1 cellular context compared by ENCODE assay signal in the genomic region with DNA sequence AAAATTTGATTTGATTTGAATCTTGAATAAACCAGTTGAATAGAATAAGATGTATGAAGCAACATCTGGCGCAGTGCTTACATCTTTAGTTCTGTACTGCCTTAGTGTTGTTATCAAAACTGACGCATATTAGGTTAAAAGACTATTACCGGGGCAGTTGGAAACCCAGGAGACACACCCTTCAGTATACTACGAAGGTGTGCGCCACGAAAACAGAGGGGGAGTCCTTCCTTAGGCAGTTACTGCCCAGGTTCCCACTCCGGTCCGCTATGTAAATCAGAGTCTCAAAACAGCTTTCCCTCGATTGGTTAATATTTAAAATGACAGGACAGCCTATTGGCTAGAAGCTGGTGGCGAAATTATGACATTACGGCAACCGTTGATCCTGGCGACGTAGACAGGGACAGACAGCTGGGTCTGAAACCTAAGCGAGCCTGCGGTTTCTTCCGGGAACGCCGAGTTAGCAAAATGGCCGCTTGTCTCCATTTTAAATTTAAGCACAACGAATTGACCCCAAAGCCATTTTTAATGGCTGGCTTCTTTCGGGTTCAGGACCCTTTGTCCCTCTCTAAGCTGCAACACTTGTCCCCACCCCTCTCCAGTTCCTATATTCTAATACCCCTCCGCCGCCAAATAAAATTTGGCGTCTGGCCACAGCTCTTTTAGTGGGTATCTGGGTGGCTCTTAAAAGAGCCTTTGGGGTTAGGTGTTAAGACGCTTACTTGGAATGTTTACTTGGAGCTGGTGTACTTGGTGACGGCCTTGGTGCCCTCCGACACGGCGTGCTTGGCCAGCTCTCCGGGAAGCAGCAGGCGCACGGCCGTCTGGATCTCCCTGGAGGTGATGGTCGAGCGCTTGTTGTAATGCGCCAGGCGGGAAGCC.
TF ChIP-seq lines count a peak whose summit lies in the region.

No MANE protein-coding gene starts in this region.

TF ChIP-seq in HepG2, 621 proteins besides CTCF, POLR2A, EP300 and RAD21 (continued from another document and continues in another):
- TF ChIP-seq, protein P1, sequence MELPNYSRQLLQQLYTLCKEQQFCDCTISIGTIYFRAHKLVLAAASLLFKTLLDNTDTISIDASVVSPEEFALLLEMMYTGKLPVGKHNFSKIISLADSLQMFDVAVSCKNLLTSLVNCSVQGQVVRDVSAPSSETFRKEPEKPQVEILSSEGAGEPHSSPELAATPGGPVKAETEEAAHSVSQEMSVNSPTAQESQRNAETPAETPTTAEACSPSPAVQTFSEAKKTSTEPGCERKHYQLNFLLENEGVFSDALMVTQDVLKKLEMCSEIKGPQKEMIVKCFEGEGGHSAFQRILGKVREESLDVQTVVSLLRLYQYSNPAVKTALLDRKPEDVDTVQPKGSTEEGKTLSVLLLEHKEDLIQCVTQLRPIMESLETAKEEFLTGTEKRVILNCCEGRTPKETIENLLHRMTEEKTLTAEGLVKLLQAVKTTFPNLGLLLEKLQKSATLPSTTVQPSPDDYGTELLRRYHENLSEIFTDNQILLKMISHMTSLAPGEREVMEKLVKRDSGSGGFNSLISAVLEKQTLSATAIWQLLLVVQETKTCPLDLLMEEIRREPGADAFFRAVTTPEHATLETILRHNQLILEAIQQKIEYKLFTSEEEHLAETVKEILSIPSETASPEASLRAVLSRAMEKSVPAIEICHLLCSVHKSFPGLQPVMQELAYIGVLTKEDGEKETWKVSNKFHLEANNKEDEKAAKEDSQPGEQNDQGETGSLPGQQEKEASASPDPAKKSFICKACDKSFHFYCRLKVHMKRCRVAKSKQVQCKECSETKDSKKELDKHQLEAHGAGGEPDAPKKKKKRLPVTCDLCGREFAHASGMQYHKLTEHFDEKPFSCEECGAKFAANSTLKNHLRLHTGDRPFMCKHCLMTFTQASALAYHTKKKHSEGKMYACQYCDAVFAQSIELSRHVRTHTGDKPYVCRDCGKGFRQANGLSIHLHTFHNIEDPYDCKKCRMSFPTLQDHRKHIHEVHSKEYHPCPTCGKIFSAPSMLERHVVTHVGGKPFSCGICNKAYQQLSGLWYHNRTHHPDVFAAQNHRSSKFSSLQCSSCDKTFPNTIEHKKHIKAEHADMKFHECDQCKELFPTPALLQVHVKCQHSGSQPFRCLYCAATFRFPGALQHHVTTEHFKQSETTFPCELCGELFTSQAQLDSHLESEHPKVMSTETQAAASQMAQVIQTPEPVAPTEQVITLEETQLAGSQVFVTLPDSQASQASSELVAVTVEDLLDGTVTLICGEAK (IDR thresholded peaks at IDR 0.05): no peak
- TF ChIP-seq, protein P1 (CRISPR knock-in tag; IDR thresholded peaks at IDR 0.05): peak; percentile 72; the same call in 1 of the 2 replicates
- TF ChIP-seq, protein P2, sequence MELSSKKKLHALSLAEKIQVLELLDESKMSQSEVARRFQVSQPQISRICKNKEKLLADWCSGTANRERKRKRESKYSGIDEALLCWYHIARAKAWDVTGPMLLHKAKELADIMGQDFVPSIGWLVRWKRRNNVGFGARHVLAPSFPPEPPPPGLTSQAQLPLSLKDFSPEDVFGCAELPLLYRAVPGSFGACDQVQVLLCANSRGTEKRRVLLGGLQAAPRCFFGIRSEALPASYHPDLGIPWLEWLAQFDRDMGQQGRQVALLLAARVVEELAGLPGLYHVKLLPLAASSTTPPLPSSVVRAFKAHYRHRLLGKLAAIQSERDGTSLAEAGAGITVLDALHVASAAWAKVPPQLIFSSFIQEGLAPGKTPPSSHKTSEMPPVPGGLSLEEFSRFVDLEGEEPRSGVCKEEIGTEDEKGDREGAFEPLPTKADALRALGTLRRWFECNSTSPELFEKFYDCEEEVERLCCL (CRISPR knock-in tag; IDR thresholded peaks at IDR 0.05; ENCODE audit: borderline replicate concordance): 0 out of 2 replicates have a peak, but pooled peaks have one; percentile 81
- TF ChIP-seq ZNF160 (CRISPR knock-in tag; IDR thresholded peaks at IDR 0.05): no peak; the same call in 1 of the 2 replicates
- peak; percentile 77 for TF ChIP-seq ZNF331 (CRISPR knock-in tag; IDR thresholded peaks at IDR 0.05)
- TF ChIP-seq, protein P3, sequence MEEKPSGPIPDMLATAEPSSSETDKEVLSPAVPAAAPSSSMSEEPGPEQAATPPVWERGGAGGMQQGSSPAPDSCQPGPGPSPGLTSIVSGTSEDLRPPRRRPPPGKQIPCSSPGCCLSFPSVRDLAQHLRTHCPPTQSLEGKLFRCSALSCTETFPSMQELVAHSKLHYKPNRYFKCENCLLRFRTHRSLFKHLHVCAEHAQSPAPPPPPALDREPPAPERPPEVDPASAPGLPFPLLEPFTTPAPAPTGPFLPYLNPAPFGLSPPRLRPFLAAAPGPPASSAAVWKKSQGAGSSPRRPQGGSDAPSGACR (CRISPR knock-in tag; IDR thresholded peaks at IDR 0.05): peak; percentile 91; the same call in 1 of the 2 replicates
- no peak for TF ChIP-seq ZMYM3 (CRISPR knock-in tag; IDR thresholded peaks at IDR 0.05)
- TF ChIP-seq ISL2 (CRISPR knock-in tag; IDR thresholded peaks at IDR 0.05): peak; percentile 73
- TF ChIP-seq NFKB2 (CRISPR knock-in tag; IDR thresholded peaks at IDR 0.05; ENCODE audit: borderline replicate concordance): peak; percentile 59; the same call in 1 of the 2 replicates
- peak; percentile 20; the same call in 1 of the 2 replicates for TF ChIP-seq REPIN1 (CRISPR knock-in tag; IDR thresholded peaks at IDR 0.05; ENCODE audit: borderline replicate concordance, low read depth)
- TF ChIP-seq NFE2L1 (CRISPR knock-in tag; IDR thresholded peaks at IDR 0.05; ENCODE audit: borderline replicate concordance): no peak
- TF ChIP-seq, protein P4, sequence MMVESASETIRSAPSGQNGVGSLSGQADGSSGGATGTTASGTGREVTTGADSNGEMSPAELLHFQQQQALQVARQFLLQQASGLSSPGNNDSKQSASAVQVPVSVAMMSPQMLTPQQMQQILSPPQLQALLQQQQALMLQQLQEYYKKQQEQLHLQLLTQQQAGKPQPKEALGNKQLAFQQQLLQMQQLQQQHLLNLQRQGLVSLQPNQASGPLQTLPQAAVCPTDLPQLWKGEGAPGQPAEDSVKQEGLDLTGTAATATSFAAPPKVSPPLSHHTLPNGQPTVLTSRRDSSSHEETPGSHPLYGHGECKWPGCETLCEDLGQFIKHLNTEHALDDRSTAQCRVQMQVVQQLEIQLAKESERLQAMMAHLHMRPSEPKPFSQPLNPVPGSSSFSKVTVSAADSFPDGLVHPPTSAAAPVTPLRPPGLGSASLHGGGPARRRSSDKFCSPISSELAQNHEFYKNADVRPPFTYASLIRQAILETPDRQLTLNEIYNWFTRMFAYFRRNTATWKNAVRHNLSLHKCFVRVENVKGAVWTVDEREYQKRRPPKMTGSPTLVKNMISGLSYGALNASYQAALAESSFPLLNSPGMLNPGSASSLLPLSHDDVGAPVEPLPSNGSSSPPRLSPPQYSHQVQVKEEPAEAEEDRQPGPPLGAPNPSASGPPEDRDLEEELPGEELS (CRISPR knock-in tag; IDR thresholded peaks at IDR 0.05): peak; percentile 78
- peak; percentile 85 for TF ChIP-seq RXRB (CRISPR knock-in tag; IDR thresholded peaks at IDR 0.05; ENCODE audit: borderline replicate concordance)
- TF ChIP-seq ZNF605 (CRISPR knock-in tag; IDR thresholded peaks at IDR 0.05): peak; percentile 88
- no peak for TF ChIP-seq ZNF616 (CRISPR knock-in tag; IDR thresholded peaks at IDR 0.05; ENCODE audit: low read depth)
- TF ChIP-seq, protein P5, sequence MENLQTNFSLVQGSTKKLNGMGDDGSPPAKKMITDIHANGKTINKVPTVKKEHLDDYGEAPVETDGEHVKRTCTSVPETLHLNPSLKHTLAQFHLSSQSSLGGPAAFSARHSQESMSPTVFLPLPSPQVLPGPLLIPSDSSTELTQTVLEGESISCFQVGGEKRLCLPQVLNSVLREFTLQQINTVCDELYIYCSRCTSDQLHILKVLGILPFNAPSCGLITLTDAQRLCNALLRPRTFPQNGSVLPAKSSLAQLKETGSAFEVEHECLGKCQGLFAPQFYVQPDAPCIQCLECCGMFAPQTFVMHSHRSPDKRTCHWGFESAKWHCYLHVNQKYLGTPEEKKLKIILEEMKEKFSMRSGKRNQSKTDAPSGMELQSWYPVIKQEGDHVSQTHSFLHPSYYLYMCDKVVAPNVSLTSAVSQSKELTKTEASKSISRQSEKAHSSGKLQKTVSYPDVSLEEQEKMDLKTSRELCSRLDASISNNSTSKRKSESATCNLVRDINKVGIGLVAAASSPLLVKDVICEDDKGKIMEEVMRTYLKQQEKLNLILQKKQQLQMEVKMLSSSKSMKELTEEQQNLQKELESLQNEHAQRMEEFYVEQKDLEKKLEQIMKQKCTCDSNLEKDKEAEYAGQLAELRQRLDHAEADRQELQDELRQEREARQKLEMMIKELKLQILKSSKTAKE (CRISPR knock-in tag; IDR thresholded peaks at IDR 0.05; ENCODE audit: borderline replicate concordance): peak; percentile 66; the same call in 1 of the 2 replicates
- TF ChIP-seq, protein P6, sequence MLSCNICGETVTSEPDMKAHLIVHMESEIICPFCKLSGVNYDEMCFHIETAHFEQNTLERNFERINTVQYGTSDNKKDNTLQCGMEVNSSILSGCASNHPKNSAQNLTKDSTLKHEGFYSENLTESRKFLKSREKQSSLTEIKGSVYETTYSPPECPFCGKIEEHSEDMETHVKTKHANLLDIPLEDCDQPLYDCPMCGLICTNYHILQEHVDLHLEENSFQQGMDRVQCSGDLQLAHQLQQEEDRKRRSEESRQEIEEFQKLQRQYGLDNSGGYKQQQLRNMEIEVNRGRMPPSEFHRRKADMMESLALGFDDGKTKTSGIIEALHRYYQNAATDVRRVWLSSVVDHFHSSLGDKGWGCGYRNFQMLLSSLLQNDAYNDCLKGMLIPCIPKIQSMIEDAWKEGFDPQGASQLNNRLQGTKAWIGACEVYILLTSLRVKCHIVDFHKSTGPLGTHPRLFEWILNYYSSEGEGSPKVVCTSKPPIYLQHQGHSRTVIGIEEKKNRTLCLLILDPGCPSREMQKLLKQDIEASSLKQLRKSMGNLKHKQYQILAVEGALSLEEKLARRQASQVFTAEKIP (CRISPR knock-in tag; IDR thresholded peaks at IDR 0.05; ENCODE audit: borderline replicate concordance): no peak
- no peak; the same call in 1 of the 2 replicates for TF ChIP-seq ZFP1 (CRISPR knock-in tag; IDR thresholded peaks at IDR 0.05)
- TF ChIP-seq, protein P7, sequence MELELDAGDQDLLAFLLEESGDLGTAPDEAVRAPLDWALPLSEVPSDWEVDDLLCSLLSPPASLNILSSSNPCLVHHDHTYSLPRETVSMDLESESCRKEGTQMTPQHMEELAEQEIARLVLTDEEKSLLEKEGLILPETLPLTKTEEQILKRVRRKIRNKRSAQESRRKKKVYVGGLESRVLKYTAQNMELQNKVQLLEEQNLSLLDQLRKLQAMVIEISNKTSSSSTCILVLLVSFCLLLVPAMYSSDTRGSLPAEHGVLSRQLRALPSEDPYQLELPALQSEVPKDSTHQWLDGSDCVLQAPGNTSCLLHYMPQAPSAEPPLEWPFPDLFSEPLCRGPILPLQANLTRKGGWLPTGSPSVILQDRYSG (CRISPR knock-in tag; IDR thresholded peaks at IDR 0.05): 0 out of 2 replicates have a peak, but pooled peaks have one; percentile 17
- TF ChIP-seq, protein P8, sequence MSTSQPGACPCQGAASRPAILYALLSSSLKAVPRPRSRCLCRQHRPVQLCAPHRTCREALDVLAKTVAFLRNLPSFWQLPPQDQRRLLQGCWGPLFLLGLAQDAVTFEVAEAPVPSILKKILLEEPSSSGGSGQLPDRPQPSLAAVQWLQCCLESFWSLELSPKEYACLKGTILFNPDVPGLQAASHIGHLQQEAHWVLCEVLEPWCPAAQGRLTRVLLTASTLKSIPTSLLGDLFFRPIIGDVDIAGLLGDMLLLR (CRISPR knock-in tag; IDR thresholded peaks at IDR 0.05): peak; percentile 78
- peak; percentile 44; the same call in 1 of the 2 replicates for TF ChIP-seq MYC (CRISPR knock-in tag; IDR thresholded peaks at IDR 0.05; ENCODE audit: borderline replicate concordance)
- TF ChIP-seq ZNF589 (CRISPR knock-in tag; conservative IDR thresholded peaks at IDR 0.05): peak; percentile 92; the same call in 1 of the 2 replicates
- no peak for TF ChIP-seq TRIM24 (CRISPR knock-in tag; IDR thresholded peaks at IDR 0.05)
- TF ChIP-seq MYNN (CRISPR knock-in tag; IDR thresholded peaks at IDR 0.05; ENCODE audit: low read depth): no peak
- no peak for TF ChIP-seq TSC22D2 (CRISPR knock-in tag; IDR thresholded peaks at IDR 0.05; ENCODE audit: borderline replicate concordance)
- TF ChIP-seq KLF6 (CRISPR knock-in tag; IDR thresholded peaks at IDR 0.05): peak; percentile 62; the same call in 1 of the 2 replicates
- no peak for TF ChIP-seq PHF8 (CRISPR knock-in tag; IDR thresholded peaks at IDR 0.05)
- TF ChIP-seq ATRX (CRISPR knock-in tag; IDR thresholded peaks at IDR 0.05; ENCODE audit: borderline replicate concordance): no peak
- TF ChIP-seq ZNF235 (CRISPR knock-in tag; IDR thresholded peaks at IDR 0.05; ENCODE audit: borderline replicate concordance): no peak
- TF ChIP-seq NFE2L2 (IDR thresholded peaks at IDR 0.05; ENCODE audit: low read length): no peak
- no peak; the same call in 1 of the 2 replicates for TF ChIP-seq ZNF556 (CRISPR knock-in tag; IDR thresholded peaks at IDR 0.05; ENCODE audit: borderline replicate concordance)
- TF ChIP-seq PITX1 (CRISPR knock-in tag; IDR thresholded peaks at IDR 0.05): peak; percentile 39; the same call in 1 of the 2 replicates
